Comparison of ENCODE assay signal across 8 cellular contexts in genomic region chr7:121369462-121369861, GRCh38. TPM values are rescaled to one million over a fixed set of nuclear protein-coding genes. Genes with fewer than 3 reads are reported as not detected.
A peak's percentile ranks its signal among the peaks of the same experiment; 100 is the strongest.
DNase-seq lines count a peak whose midpoint lies in the region; ATAC-seq and TF ChIP-seq lines count a peak whose summit lies in the region.

No MANE protein-coding gene starts in this region.

- TF ChIP-seq CTCF in vagina (IDR thresholded peaks at IDR 0.05) (no peak), suprapubic skin (IDR thresholded peaks at IDR 0.05) (no peak)

- H3K9me3 Mint-ChIP-seq in activated T-cell treated with anti-CD3 and anti-CD28 coated beads, Interleukin-2, amount 50 U/mL, for 24 hours, result no peaks in the 10 kb centered on the region

- H3K27me3 ChIP-seq in vagina, result no peaks in the 10 kb centered on the region
- no peaks in the 10 kb centered on the region for H3K27me3 ChIP-seq in suprapubic skin

- H3K27me3 Mint-ChIP-seq in activated T-cell treated with anti-CD3 and anti-CD28 coated beads, Interleukin-2, amount 50 U/mL, for 24 hours, result no peaks in the 10 kb centered on the region

- H3K36me3 ChIP-seq in vagina (peaks cover 0 to 8% of the 10 kb centered on the region in 2 donors), suprapubic skin (peaks cover 6% of the 10 kb centered on the region)

- no peak overlapping the region for H3K27ac ChIP-seq in vagina
- no peak overlapping the region for H3K27ac ChIP-seq in suprapubic skin

- H3K27ac Mint-ChIP-seq in activated T-cell treated with anti-CD3 and anti-CD28 coated beads, Interleukin-2, amount 50 U/mL, for 24 hours, result peak overlapping the region; percentile 67

- intact Hi-C loops in vagina (cut with DNase I), result loop anchor here (5.0 kb wide), 1 partner anchor 178 kb away; no protein-coding TSS in a partner anchor

- H3K4me1 Mint-ChIP-seq in activated T-cell treated with anti-CD3 and anti-CD28 coated beads, Interleukin-2, amount 50 U/mL, for 24 hours (ENCODE audit: low read depth), result peaks cover 39% of the 10 kb centered on the region

- H3K4me3 Mint-ChIP-seq in activated T-cell treated with anti-CD3 and anti-CD28 coated beads, Interleukin-2, amount 50 U/mL, for 24 hours, result no peak overlapping the region

- peak; percentile 52 for ATAC-seq in HG03103 (IDR thresholded peaks at IDR 0.05; ENCODE audit: low read depth, unreplicated experiment)

- no peak for TF ChIP-seq EP300 in suprapubic skin (IDR thresholded peaks at IDR 0.05)

- H3K4me3 ChIP-seq in vagina (no peak overlapping the region), suprapubic skin (no peak overlapping the region)

- 44% methylated on average over 2 of the region's 2 CpGs for WGBS in suprapubic skin

- H3K36me3 Mint-ChIP-seq in activated T-cell treated with anti-CD3 and anti-CD28 coated beads, Interleukin-2, amount 50 U/mL, for 24 hours (ENCODE audit: low read depth), result peaks cover 77% of the 10 kb centered on the region

- no peak for DNase-seq in activated T-cell treated with anti-CD3 and anti-CD28 coated beads, Interleukin-2, amount 50 U/mL, for 24 hours
- DNase-seq in activated T-cell treated with anti-CD3 and anti-CD28 coated beads for 4 hours, result no peak
- DNase-seq in astrocyte of the hippocampus (ENCODE audit: low read depth, low spot score), result peak; percentile 44
- peak; percentile 56 for DNase-seq in renal cortical epithelial cell (ENCODE audit: low read depth)
- no peak for DNase-seq in vagina (ENCODE audit: extremely low spot score in 2 of 2)
- DNase-seq in suprapubic skin (ENCODE audit: low spot score in 2 of 2), result no peak
- no peak for DNase-seq in activated naive CD4-positive, alpha-beta T cell (lab: John Stamatoyannopoulos, UW)

- no peak for TF ChIP-seq POLR2A in vagina (IDR thresholded peaks at IDR 0.05)
- TF ChIP-seq POLR2A in suprapubic skin (IDR thresholded peaks at IDR 0.05), result no peak

- no peaks in the 10 kb centered on the region for H3K9me3 ChIP-seq in vagina
- H3K9me3 ChIP-seq in suprapubic skin, result no peaks in the 10 kb centered on the region

- H3K4me1 ChIP-seq in vagina (no peaks in the 10 kb centered on the region), suprapubic skin (peaks cover 6% of the 10 kb centered on the region)

RNA-seq across cellular contexts. Expression of gene FAM3C, which starts 26.6 kb away (rescaled TPM):
- total RNA-seq in renal cortical epithelial cell (92.6 and 203 TPM in 2 replicates), vagina (36.1 TPM), suprapubic skin (10 to 100 TPM; 31.8 to 39.1 (median 35.9) TPM)

RNA-seq across cellular contexts. Expression of gene WNT16, which starts 40.7 kb away (rescaled TPM):
- total RNA-seq in renal cortical epithelial cell, result 0.30 TPM in 1 of 2 replicates, not detected in the other
- total RNA-seq in vagina, result 7.4 TPM
- total RNA-seq in suprapubic skin, result 10 to 100 TPM; 11.6 to 28.8 (median 18.3) TPM

Comparison
In these comparisons a context has a peak if more than half of its experiments do, and no peak if none do; other contexts are left out.
1. DNase-seq: peak in astrocyte of the hippocampus (single experiment) and renal cortical epithelial cell (single experiment); none in activated T-cell treated with anti-CD3 and anti-CD28 coated beads, Interleukin-2, amount 50 U/mL, for 24 hours (single experiment), activated T-cell treated with anti-CD3 and anti-CD28 coated beads for 4 hours (single experiment), vagina (0 of 2), suprapubic skin (0 of 2) and activated naive CD4-positive, alpha-beta T cell (0 of 4).